In genomic region chr18:40197711-40198110, GRCh38 we compare ENCODE assay signal across 26 cellular contexts.
"Had no signal": no experiment of that assay in that cellular context is flagged by ENCODE, and none has a peak within 500 bp of the region (broad histone marks: within the 10 kb centered on the region; RNA-seq: fewer than 3 reads in every experiment).

No MANE protein-coding gene starts in this region.

- H3K36me3 ChIP-seq: esophagus squamous epithelium, heart right ventricle, lower lobe of right lung, ovary, thoracic aorta, tibial nerve, upper lobe of left lung had no signal

- DNase-seq: dorsolateral prefrontal cortex; effector CD4-positive, alpha-beta T cell; esophagus squamous epithelium; foreskin melanocyte; glutamatergic neuron; heart right ventricle; hippocampal formation; left ventricle myocardium superior; lower lobe of right lung; mucosa of descending colon; naive B cell; occipital lobe; ovary; posterior cingulate gyrus; psoas muscle; right cardiac atrium; stimulated activated CD4-positive, alpha-beta T cell treated with anti-CD3 and anti-CD28 coated beads, Interleukin-15, amount 100 ng/mL, for 24 hours; stimulated activated CD4-positive, alpha-beta T cell treated with anti-CD3 and anti-CD28 coated beads, Interleukin-2, amount 100 ng/mL, for 48 hours; stimulated activated naive B cell treated with anti-CD40 and anti-IgM and Interleukin-4, amounts not matched to agents 10 μg/mL and 1 μg/mL and 100 μg/mL, for 72 hours; upper lobe of left lung had no signal

- H3K9me3 ChIP-seq: esophagus squamous epithelium, mucosa of descending colon, ovary, psoas muscle, thoracic aorta, tibial nerve, upper lobe of left lung had no signal

- H3K27ac Mint-ChIP-seq: mesothelial cell of epicardium; naive B cell; nephron; stimulated activated naive B cell treated with anti-CD40 and anti-IgM and Interleukin-4, amounts not matched to agents 10 μg/mL and 1 μg/mL and 100 μg/mL, for 72 hours; stimulated activated naive CD8-positive, alpha-beta T cell treated with anti-CD3 and anti-CD28 coated beads, Interleukin-15, Interleukin-2, amounts not matched to agents 100 ng/mL and 50 ng/mL, for 24 hours had no signal

- H3K4me1 ChIP-seq: esophagus squamous epithelium, heart right ventricle, lower lobe of right lung, psoas muscle, tibial nerve, upper lobe of left lung had no signal

- H3K36me3 Mint-ChIP-seq: mesothelial cell of epicardium; naive B cell; stimulated activated naive B cell treated with anti-CD40 and anti-IgM and Interleukin-4, amounts not matched to agents 10 μg/mL and 1 μg/mL and 100 μg/mL, for 72 hours had no signal

- H3K4me3 Mint-ChIP-seq: mesothelial cell of epicardium; naive B cell; nephron; stimulated activated naive B cell treated with anti-CD40 and anti-IgM and Interleukin-4, amounts not matched to agents 10 μg/mL and 1 μg/mL and 100 μg/mL, for 72 hours; stimulated activated naive CD8-positive, alpha-beta T cell treated with anti-CD3 and anti-CD28 coated beads, Interleukin-15, Interleukin-2, amounts not matched to agents 100 ng/mL and 50 ng/mL, for 24 hours had no signal

- H3K27ac ChIP-seq: dorsolateral prefrontal cortex, esophagus squamous epithelium, heart right ventricle, lower lobe of right lung, ovary, psoas muscle, skin epidermis, thoracic aorta, tibial nerve, upper lobe of left lung had no signal

- H3K27me3 Mint-ChIP-seq: naive B cell; stimulated activated naive B cell treated with anti-CD40 and anti-IgM and Interleukin-4, amounts not matched to agents 10 μg/mL and 1 μg/mL and 100 μg/mL, for 72 hours; stimulated activated naive CD8-positive, alpha-beta T cell treated with anti-CD3 and anti-CD28 coated beads, Interleukin-15, Interleukin-2, amounts not matched to agents 100 ng/mL and 50 ng/mL, for 24 hours had no signal

- H3K27me3 ChIP-seq: dorsolateral prefrontal cortex, esophagus squamous epithelium, heart right ventricle, ovary, tibial nerve, upper lobe of left lung had no signal

- H3K4me3 ChIP-seq: dorsolateral prefrontal cortex, esophagus squamous epithelium, heart right ventricle, lower lobe of right lung, mucosa of descending colon, ovary, psoas muscle, skin epidermis, thoracic aorta, tibial nerve, upper lobe of left lung had no signal

- H3K4me1 Mint-ChIP-seq: mesothelial cell of epicardium; naive B cell; nephron; stimulated activated naive B cell treated with anti-CD40 and anti-IgM and Interleukin-4, amounts not matched to agents 10 μg/mL and 1 μg/mL and 100 μg/mL, for 72 hours had no signal
